1 cellular context compared by ENCODE assay signal in genomic region chr14:52590318-52590717, GRCh38.
TF ChIP-seq lines count a peak whose summit lies in the region.

No MANE protein-coding gene starts in this region.

TF ChIP-seq in IMR-90, 13 proteins besides CTCF, POLR2A, EP300 and RAD21:
- TF ChIP-seq, protein P1, sequence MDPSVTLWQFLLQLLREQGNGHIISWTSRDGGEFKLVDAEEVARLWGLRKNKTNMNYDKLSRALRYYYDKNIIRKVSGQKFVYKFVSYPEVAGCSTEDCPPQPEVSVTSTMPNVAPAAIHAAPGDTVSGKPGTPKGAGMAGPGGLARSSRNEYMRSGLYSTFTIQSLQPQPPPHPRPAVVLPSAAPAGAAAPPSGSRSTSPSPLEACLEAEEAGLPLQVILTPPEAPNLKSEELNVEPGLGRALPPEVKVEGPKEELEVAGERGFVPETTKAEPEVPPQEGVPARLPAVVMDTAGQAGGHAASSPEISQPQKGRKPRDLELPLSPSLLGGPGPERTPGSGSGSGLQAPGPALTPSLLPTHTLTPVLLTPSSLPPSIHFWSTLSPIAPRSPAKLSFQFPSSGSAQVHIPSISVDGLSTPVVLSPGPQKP (IDR thresholded peaks at IDR 0.05; ENCODE audit: borderline replicate concordance, low read depth, low read length): no peak
- no peak for TF ChIP-seq NFE2L2 (IDR thresholded peaks at IDR 0.05; ENCODE audit: low read depth, low read length)
- TF ChIP-seq MAZ (IDR thresholded peaks at IDR 0.05; ENCODE audit: borderline replicate concordance, low read depth, low read length): no peak
- no peak for TF ChIP-seq RCOR1 (IDR thresholded peaks at IDR 0.05; ENCODE audit: insufficient replicate concordance, low read length)
- no peak for TF ChIP-seq USF2 (IDR thresholded peaks at IDR 0.05; ENCODE audit: low read depth, low read length)
- TF ChIP-seq SMC3 (IDR thresholded peaks at IDR 0.05; ENCODE audit: low read depth, low read length): no peak
- no peak for TF ChIP-seq RFX5 (IDR thresholded peaks at IDR 0.05; ENCODE audit: low read depth, low read length)
- no peak for TF ChIP-seq CHD1 (IDR thresholded peaks at IDR 0.05; ENCODE audit: low read depth, low read length)
- TF ChIP-seq CEBPB (IDR thresholded peaks at IDR 0.05; ENCODE audit: low read depth, low read length): no peak
- TF ChIP-seq BHLHE40 (IDR thresholded peaks at IDR 0.05; ENCODE audit: low read depth, low read length): no peak
- no peak for TF ChIP-seq MXI1 (IDR thresholded peaks at IDR 0.05; ENCODE audit: borderline replicate concordance, low read depth, low read length)
- TF ChIP-seq MAFK (IDR thresholded peaks at IDR 0.05; ENCODE audit: low read depth, low read length): no peak
- TF ChIP-seq FOS (IDR thresholded peaks at IDR 0.05; ENCODE audit: low read depth, low read length): no peak
